Comparison of ENCODE assay signal across 1 cellular context in the genomic region with DNA sequence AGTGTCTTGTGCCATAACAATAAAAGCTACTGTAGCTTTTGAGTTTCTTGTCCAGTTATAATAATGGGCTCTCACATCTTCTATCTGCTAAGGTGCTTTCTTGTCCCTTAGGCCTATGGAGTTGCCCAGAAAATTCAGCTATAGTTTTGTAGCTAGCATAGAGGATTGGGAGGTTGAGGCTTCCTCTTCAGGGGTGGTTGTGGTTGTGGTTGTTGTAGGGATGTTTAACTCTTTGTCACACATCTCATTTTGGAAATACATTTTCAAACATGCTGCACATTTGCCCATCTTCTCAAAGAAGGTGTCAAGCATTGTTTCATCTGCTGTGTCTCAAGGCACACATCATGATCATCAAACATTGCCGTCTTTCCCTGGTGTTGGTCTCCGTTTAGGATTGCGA.
TF ChIP-seq lines count a peak whose summit lies in the region.

No MANE protein-coding gene starts in this region.

TF ChIP-seq in IMR-90, 13 proteins besides CTCF, POLR2A, EP300 and RAD21 (continued from another document):
- TF ChIP-seq, protein P1, sequence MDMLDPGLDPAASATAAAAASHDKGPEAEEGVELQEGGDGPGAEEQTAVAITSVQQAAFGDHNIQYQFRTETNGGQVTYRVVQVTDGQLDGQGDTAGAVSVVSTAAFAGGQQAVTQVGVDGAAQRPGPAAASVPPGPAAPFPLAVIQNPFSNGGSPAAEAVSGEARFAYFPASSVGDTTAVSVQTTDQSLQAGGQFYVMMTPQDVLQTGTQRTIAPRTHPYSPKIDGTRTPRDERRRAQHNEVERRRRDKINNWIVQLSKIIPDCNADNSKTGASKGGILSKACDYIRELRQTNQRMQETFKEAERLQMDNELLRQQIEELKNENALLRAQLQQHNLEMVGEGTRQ (IDR thresholded peaks at IDR 0.05; ENCODE audit: low read depth, low read length), result no peak
- TF ChIP-seq CHD1 (IDR thresholded peaks at IDR 0.05; ENCODE audit: low read depth, low read length) (no peak), RFX5 (IDR thresholded peaks at IDR 0.05; ENCODE audit: low read depth, low read length) (no peak)
TF ChIP-seq in IMR-90: peak in this region for 0.
